1 cellular context compared by ENCODE assay signal in the genomic region with DNA sequence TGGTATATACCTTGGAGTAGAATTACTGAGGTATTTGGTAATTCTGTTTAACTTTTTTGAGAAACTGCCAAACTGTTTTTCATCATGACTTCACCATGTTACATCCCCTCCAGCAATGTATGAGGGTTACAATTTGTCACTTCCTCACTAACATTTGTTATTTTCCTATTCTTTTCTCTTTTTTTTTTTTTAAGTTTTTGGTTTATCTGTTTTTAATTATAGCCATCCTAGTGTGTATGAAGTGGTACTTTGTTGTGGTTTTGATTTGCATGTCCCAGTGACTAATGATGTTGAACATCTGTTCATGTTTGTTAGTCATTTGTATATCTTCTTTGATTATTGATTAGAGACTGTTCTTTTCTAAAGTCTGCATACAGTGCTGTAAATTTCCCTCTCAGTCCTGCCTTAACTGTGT.
TF ChIP-seq lines count a peak whose summit lies in the region.

No MANE protein-coding gene starts in this region.

TF ChIP-seq in GM12878, 131 proteins besides CTCF, POLR2A, EP300 and RAD21 (continued from another document):
- TF ChIP-seq, protein P1, sequence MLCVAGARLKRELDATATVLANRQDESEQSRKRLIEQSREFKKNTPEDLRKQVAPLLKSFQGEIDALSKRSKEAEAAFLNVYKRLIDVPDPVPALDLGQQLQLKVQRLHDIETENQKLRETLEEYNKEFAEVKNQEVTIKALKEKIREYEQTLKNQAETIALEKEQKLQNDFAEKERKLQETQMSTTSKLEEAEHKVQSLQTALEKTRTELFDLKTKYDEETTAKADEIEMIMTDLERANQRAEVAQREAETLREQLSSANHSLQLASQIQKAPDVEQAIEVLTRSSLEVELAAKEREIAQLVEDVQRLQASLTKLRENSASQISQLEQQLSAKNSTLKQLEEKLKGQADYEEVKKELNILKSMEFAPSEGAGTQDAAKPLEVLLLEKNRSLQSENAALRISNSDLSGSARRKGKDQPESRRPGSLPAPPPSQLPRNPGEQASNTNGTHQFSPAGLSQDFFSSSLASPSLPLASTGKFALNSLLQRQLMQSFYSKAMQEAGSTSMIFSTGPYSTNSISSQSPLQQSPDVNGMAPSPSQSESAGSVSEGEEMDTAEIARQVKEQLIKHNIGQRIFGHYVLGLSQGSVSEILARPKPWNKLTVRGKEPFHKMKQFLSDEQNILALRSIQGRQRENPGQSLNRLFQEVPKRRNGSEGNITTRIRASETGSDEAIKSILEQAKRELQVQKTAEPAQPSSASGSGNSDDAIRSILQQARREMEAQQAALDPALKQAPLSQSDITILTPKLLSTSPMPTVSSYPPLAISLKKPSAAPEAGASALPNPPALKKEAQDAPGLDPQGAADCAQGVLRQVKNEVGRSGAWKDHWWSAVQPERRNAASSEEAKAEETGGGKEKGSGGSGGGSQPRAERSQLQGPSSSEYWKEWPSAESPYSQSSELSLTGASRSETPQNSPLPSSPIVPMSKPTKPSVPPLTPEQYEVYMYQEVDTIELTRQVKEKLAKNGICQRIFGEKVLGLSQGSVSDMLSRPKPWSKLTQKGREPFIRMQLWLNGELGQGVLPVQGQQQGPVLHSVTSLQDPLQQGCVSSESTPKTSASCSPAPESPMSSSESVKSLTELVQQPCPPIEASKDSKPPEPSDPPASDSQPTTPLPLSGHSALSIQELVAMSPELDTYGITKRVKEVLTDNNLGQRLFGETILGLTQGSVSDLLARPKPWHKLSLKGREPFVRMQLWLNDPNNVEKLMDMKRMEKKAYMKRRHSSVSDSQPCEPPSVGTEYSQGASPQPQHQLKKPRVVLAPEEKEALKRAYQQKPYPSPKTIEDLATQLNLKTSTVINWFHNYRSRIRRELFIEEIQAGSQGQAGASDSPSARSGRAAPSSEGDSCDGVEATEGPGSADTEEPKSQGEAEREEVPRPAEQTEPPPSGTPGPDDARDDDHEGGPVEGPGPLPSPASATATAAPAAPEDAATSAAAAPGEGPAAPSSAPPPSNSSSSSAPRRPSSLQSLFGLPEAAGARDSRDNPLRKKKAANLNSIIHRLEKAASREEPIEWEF (IDR thresholded peaks at IDR 0.05; ENCODE audit: insufficient replicate concordance, low read depth, low read length): peak; percentile 96
- TF ChIP-seq TCF12 (IDR thresholded peaks at IDR 0.05; ENCODE audit: low read depth, low read length): 0 out of 2 replicates have a peak, but pooled peaks have one; percentile 50
- TF ChIP-seq, protein P2, sequence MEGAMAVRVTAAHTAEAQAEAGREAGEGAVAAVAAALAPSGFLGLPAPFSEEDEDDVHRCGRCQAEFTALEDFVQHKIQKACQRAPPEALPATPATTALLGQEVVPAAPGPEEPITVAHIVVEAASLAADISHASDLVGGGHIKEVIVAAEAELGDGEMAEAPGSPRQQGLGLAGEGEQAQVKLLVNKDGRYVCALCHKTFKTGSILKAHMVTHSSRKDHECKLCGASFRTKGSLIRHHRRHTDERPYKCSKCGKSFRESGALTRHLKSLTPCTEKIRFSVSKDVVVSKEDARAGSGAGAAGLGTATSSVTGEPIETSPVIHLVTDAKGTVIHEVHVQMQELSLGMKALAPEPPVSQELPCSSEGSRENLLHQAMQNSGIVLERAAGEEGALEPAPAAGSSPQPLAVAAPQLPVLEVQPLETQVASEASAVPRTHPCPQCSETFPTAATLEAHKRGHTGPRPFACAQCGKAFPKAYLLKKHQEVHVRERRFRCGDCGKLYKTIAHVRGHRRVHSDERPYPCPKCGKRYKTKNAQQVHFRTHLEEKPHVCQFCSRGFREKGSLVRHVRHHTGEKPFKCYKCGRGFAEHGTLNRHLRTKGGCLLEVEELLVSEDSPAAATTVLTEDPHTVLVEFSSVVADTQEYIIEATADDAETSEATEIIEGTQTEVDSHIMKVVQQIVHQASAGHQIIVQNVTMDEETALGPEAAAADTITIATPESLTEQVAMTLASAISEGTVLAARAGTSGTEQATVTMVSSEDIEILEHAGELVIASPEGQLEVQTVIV (IDR thresholded peaks at IDR 0.05; ENCODE audit: borderline replicate concordance, partially characterized antibody): no peak
- TF ChIP-seq, protein P3, sequence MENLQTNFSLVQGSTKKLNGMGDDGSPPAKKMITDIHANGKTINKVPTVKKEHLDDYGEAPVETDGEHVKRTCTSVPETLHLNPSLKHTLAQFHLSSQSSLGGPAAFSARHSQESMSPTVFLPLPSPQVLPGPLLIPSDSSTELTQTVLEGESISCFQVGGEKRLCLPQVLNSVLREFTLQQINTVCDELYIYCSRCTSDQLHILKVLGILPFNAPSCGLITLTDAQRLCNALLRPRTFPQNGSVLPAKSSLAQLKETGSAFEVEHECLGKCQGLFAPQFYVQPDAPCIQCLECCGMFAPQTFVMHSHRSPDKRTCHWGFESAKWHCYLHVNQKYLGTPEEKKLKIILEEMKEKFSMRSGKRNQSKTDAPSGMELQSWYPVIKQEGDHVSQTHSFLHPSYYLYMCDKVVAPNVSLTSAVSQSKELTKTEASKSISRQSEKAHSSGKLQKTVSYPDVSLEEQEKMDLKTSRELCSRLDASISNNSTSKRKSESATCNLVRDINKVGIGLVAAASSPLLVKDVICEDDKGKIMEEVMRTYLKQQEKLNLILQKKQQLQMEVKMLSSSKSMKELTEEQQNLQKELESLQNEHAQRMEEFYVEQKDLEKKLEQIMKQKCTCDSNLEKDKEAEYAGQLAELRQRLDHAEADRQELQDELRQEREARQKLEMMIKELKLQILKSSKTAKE (IDR thresholded peaks at IDR 0.05; ENCODE audit: low read depth, poor library complexity, severe bottlenecking): peak; percentile 33
- peak; percentile 84 for TF ChIP-seq MTA2 (IDR thresholded peaks at IDR 0.05; ENCODE audit: low read depth)
- no peak for TF ChIP-seq CEBPB (IDR thresholded peaks at IDR 0.05; ENCODE audit: borderline replicate concordance in 1 of 2, low read depth in 2 of 2, low read length in 2 of 2)
- TF ChIP-seq, protein P4, sequence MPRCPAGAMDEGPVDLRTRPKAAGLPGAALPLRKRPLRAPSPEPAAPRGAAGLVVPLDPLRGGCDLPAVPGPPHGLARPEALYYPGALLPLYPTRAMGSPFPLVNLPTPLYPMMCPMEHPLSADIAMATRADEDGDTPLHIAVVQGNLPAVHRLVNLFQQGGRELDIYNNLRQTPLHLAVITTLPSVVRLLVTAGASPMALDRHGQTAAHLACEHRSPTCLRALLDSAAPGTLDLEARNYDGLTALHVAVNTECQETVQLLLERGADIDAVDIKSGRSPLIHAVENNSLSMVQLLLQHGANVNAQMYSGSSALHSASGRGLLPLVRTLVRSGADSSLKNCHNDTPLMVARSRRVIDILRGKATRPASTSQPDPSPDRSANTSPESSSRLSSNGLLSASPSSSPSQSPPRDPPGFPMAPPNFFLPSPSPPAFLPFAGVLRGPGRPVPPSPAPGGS (IDR thresholded peaks at IDR 0.05; ENCODE audit: borderline replicate concordance, insufficient read depth, low read depth, low read length, poor library complexity, severe bottlenecking): no peak
- TF ChIP-seq YBX1 (IDR thresholded peaks at IDR 0.05): no peak
- TF ChIP-seq, protein P5, sequence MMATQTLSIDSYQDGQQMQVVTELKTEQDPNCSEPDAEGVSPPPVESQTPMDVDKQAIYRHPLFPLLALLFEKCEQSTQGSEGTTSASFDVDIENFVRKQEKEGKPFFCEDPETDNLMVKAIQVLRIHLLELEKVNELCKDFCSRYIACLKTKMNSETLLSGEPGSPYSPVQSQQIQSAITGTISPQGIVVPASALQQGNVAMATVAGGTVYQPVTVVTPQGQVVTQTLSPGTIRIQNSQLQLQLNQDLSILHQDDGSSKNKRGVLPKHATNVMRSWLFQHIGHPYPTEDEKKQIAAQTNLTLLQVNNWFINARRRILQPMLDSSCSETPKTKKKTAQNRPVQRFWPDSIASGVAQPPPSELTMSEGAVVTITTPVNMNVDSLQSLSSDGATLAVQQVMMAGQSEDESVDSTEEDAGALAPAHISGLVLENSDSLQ (IDR thresholded peaks at IDR 0.05): peak; percentile 69; the same call in 1 of the 2 replicates
- peak; percentile 64; the same call in 1 of the 2 replicates for TF ChIP-seq NFIC (IDR thresholded peaks at IDR 0.05; ENCODE audit: low read depth, low read length)
- TF ChIP-seq ATF7 (IDR thresholded peaks at IDR 0.05; ENCODE audit: low read depth): peak; percentile 67
- TF ChIP-seq, protein P6, sequence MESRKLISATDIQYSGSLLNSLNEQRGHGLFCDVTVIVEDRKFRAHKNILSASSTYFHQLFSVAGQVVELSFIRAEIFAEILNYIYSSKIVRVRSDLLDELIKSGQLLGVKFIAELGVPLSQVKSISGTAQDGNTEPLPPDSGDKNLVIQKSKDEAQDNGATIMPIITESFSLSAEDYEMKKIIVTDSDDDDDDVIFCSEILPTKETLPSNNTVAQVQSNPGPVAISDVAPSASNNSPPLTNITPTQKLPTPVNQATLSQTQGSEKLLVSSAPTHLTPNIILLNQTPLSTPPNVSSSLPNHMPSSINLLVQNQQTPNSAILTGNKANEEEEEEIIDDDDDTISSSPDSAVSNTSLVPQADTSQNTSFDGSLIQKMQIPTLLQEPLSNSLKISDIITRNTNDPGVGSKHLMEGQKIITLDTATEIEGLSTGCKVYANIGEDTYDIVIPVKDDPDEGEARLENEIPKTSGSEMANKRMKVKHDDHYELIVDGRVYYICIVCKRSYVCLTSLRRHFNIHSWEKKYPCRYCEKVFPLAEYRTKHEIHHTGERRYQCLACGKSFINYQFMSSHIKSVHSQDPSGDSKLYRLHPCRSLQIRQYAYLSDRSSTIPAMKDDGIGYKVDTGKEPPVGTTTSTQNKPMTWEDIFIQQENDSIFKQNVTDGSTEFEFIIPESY (IDR thresholded peaks at IDR 0.05): no peak
- no peak for TF ChIP-seq CREM (IDR thresholded peaks at IDR 0.05; ENCODE audit: low read depth)
- 0 out of 2 replicates have a peak, but pooled peaks have one; percentile 22 for TF ChIP-seq CREB1 (IDR thresholded peaks at IDR 0.05; ENCODE audit: low read depth)
- TF ChIP-seq IKZF2 (IDR thresholded peaks at IDR 0.05): peak; percentile 51 to 58
- TF ChIP-seq, protein P7, sequence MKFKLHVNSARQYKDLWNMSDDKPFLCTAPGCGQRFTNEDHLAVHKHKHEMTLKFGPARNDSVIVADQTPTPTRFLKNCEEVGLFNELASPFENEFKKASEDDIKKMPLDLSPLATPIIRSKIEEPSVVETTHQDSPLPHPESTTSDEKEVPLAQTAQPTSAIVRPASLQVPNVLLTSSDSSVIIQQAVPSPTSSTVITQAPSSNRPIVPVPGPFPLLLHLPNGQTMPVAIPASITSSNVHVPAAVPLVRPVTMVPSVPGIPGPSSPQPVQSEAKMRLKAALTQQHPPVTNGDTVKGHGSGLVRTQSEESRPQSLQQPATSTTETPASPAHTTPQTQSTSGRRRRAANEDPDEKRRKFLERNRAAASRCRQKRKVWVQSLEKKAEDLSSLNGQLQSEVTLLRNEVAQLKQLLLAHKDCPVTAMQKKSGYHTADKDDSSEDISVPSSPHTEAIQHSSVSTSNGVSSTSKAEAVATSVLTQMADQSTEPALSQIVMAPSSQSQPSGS (IDR thresholded peaks at IDR 0.05; ENCODE audit: low read length): peak; percentile 64; the same call in 1 of the 2 replicates
